ENCODE assay signal across 21 cellular contexts in genomic region chr6:147603392-147604081, GRCh38.
"Had no signal": no experiment of that assay in that cellular context is flagged by ENCODE, and none has a peak within 500 bp of the region (broad histone marks: within the 10 kb centered on the region; RNA-seq: fewer than 3 reads in every experiment).

No MANE protein-coding gene starts in this region.

- DNase-seq: activated CD4-positive, alpha-beta T cell treated with anti-CD3 and anti-CD28 coated beads, Interleukin-2, amount 10 ng/mL, durations not matched to agents 7 days and 5 days; activated CD8-positive, alpha-beta memory T cell treated with anti-CD3 and anti-CD28 coated beads, Interleukin-2, amount 50 U/mL, for 48 hours; activated gamma-delta T cell; activated T-cell treated with anti-CD3 and anti-CD28 coated beads, Interleukin-2, amount 50 U/mL, for 72 hours; body of pancreas; cortex of kidney; effector CD8-positive, alpha-beta T cell; kidney; naive B cell; retina; small intestine; stimulated activated CD4-positive, alpha-beta T cell treated with anti-CD3 and anti-CD28 coated beads, Interleukin-4, amount 100 ng/mL, for 4 hours; stimulated activated CD8-positive, alpha-beta memory T cell treated with anti-CD3 and anti-CD28 coated beads, Interleukin-4, amount 100 ng/mL, for 48 hours had no signal

- H3K36me3 Mint-ChIP-seq: activated naive CD4-positive, alpha-beta T cell treated with anti-CD3 and anti-CD28 coated beads, Interleukin-2, amount 50 U/mL, for 72 hours; naive B cell; type B pancreatic cell had no signal

- H3K4me3 ChIP-seq: body of pancreas, gastroesophageal sphincter, hepatocyte, neural progenitor cell, SJCRH30 had no signal

- H3K27ac Mint-ChIP-seq: activated CD4-positive, alpha-beta T cell treated with anti-CD3 and anti-CD28 coated beads, Interleukin-2, amount 10 ng/mL, durations not matched to agents 7 days and 5 days; activated naive CD4-positive, alpha-beta T cell treated with anti-CD3 and anti-CD28 coated beads, Interleukin-2, amount 50 U/mL, for 72 hours; activated T-cell treated with anti-CD3 and anti-CD28 coated beads, Interleukin-2, amount 50 U/mL, for 72 hours; naive B cell; neural progenitor cell; stimulated activated naive CD8-positive, alpha-beta T cell treated with anti-CD3 and anti-CD28 coated beads, Interleukin-15, Interleukin-2, amounts not matched to agents 100 ng/mL and 50 ng/mL, for 24 hours; type B pancreatic cell had no signal

- H3K4me1 ChIP-seq: body of pancreas, neural progenitor cell had no signal

- H3K27me3 ChIP-seq: body of pancreas, gastroesophageal sphincter, hepatocyte, neural progenitor cell, SJCRH30 had no signal

- H3K27me3 Mint-ChIP-seq: activated CD4-positive, alpha-beta T cell treated with anti-CD3 and anti-CD28 coated beads, Interleukin-2, amount 10 ng/mL, durations not matched to agents 7 days and 5 days; type B pancreatic cell had no signal

- H3K9me3 Mint-ChIP-seq: activated CD4-positive, alpha-beta T cell treated with anti-CD3 and anti-CD28 coated beads, Interleukin-2, amount 10 ng/mL, durations not matched to agents 7 days and 5 days; activated naive CD4-positive, alpha-beta T cell treated with anti-CD3 and anti-CD28 coated beads, Interleukin-2, amount 50 U/mL, for 72 hours; activated T-cell treated with anti-CD3 and anti-CD28 coated beads, Interleukin-2, amount 50 U/mL, for 72 hours; central memory CD8-positive, alpha-beta T cell; stimulated activated naive CD8-positive, alpha-beta T cell treated with anti-CD3 and anti-CD28 coated beads, Interleukin-15, Interleukin-2, amounts not matched to agents 100 ng/mL and 50 ng/mL, for 24 hours; type B pancreatic cell had no signal

- ATAC-seq: activated naive CD4-positive, alpha-beta T cell treated with anti-CD3 and anti-CD28 coated beads, Interleukin-2, amount 50 U/mL, for 72 hours; activated T-cell treated with anti-CD3 and anti-CD28 coated beads, Interleukin-2, amount 50 U/mL, for 72 hours; body of pancreas; gastroesophageal sphincter had no signal

- H3K79me2 ChIP-seq: hepatocyte had no signal

- H3K4me1 Mint-ChIP-seq: activated CD4-positive, alpha-beta T cell treated with anti-CD3 and anti-CD28 coated beads, Interleukin-2, amount 10 ng/mL, durations not matched to agents 7 days and 5 days; central memory CD8-positive, alpha-beta T cell; naive B cell had no signal

- H3K4me2 ChIP-seq: hepatocyte, neural progenitor cell had no signal

- H3K4me3 Mint-ChIP-seq: activated CD4-positive, alpha-beta T cell treated with anti-CD3 and anti-CD28 coated beads, Interleukin-2, amount 10 ng/mL, durations not matched to agents 7 days and 5 days; activated T-cell treated with anti-CD3 and anti-CD28 coated beads, Interleukin-2, amount 50 U/mL, for 72 hours; central memory CD8-positive, alpha-beta T cell; naive B cell; neural progenitor cell; stimulated activated naive CD8-positive, alpha-beta T cell treated with anti-CD3 and anti-CD28 coated beads, Interleukin-15, Interleukin-2, amounts not matched to agents 100 ng/mL and 50 ng/mL, for 24 hours; type B pancreatic cell had no signal

- H3K27ac ChIP-seq: body of pancreas, gastroesophageal sphincter, hepatocyte, neural progenitor cell, SJCRH30 had no signal

- H3K36me3 ChIP-seq: gastroesophageal sphincter, neural progenitor cell had no signal

- H3K9ac ChIP-seq: neural progenitor cell had no signal

- H3K9me3 ChIP-seq: body of pancreas, gastroesophageal sphincter, SJCRH30 had no signal

- H2AFZ ChIP-seq: hepatocyte had no signal
